1 cellular context compared by ENCODE assay signal in genomic region chr2:23602113-23602512, GRCh38.
TF ChIP-seq lines count a peak whose summit lies in the region.

No MANE protein-coding gene starts in this region.

TF ChIP-seq in H1, 55 proteins besides CTCF, POLR2A, EP300 and RAD21 (continued from another document):
- TF ChIP-seq KDM1A (IDR thresholded peaks at IDR 0.05; ENCODE audit: borderline replicate concordance, low read length): no peak
- TF ChIP-seq HDAC2 (IDR thresholded peaks at IDR 0.05; ENCODE audit: borderline replicate concordance in 1 of 2, low read depth in 2 of 2, low read length in 2 of 2): no peak
- TF ChIP-seq MAX (IDR thresholded peaks at IDR 0.05): no peak
- no peak for TF ChIP-seq ZNF274 (IDR thresholded peaks at IDR 0.05; ENCODE audit: borderline replicate concordance, extremely low read depth, low read length)
- TF ChIP-seq RBBP5 (IDR thresholded peaks at IDR 0.05; ENCODE audit: borderline replicate concordance, low read depth, low read length): no peak
- no peak for TF ChIP-seq GTF2F1 (IDR thresholded peaks at IDR 0.05; ENCODE audit: borderline replicate concordance, low read depth, low read length)
- no peak for TF ChIP-seq CBX8 (IDR thresholded peaks at IDR 0.05; ENCODE audit: borderline replicate concordance, low read depth, low read length)
- TF ChIP-seq SIX5 (IDR thresholded peaks at IDR 0.05; ENCODE audit: low read depth, low read length): no peak
- TF ChIP-seq SUZ12 (IDR thresholded peaks at IDR 0.05; ENCODE audit: low read length): no peak
- no peak for TF ChIP-seq SAP30 (IDR thresholded peaks at IDR 0.05; ENCODE audit: insufficient read depth, insufficient replicate concordance, low read length)
- TF ChIP-seq POU5F1 (IDR thresholded peaks at IDR 0.05; ENCODE audit: low read depth, low read length): no peak
